In the genomic region with DNA sequence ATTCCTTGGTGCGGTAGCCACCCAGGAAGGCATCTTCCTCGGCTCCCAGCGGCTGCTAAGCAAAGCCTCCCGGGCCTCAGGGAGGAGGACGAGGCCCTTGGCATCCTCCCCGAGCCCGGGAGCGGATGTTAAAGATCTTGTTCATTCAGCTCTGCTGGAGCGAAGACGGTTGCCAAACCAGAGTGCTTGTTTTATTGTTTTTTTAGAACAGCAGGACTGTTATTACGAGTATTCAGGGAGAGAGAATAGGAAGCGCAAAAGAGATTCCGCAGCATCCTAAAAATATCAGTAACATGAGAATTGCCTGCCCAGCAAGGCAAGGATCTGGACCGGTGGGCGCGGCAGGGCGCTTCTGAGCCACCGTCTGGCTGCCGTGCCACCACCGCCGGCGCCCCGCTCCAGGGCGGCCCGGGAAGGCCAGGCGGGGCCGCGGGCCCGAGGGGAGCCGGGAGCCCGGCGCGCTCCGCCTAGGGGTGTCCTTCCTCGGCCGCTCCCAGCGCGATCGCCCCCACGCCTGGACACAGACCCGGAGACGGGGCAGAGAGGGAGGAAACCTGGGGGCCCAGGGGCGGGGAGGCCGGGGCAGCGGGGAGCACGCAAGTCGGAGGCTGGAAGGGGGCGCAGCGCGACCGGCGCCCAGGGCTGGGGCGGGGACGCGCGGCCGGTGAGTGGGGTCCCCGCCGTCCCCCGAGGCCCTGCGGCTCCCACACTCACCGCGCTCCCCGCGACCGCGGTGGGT, we compare ENCODE assay signal across 9 cellular contexts. TPM values are rescaled to one million over a fixed set of nuclear protein-coding genes. Genes with fewer than 3 reads are reported as not detected.
DNase-seq lines count a peak whose midpoint lies in the region; ATAC-seq, FAIRE-seq and TF ChIP-seq lines count a peak whose summit lies in the region.
"Had no signal": no experiment of that assay in that cellular context is flagged by ENCODE, and none has a peak within 500 bp of the region (broad histone marks: within the 10 kb centered on the region; RNA-seq: fewer than 3 reads in every experiment).

No MANE protein-coding gene starts in this region.

- H3F3A ChIP-seq in SK-N-SH (replicated peaks; ENCODE audit: insufficient read depth), result peaks cover 10% of the 10 kb centered on the region

- no peak overlapping the region for H2BK20ac ChIP-seq in H1 (ENCODE audit: low read length)

- H4K5ac ChIP-seq in H1 (ENCODE audit: insufficient read length, low read depth, low read length), result no peak overlapping the region

- H3K79me1 ChIP-seq in H1 (ENCODE audit: low read depth, low read length), result no peaks in the 10 kb centered on the region

- H3K4me1 ChIP-seq in SK-N-SH (ENCODE audit: control insufficient read depth in 1 of 2, insufficient read depth in 2 of 2, low read depth in 1 of 2, low read length in 1 of 2) (no peaks in the 10 kb centered on the region; a peak in 1 of 4 replicates), H1 (replicated peaks in 1 of 4; ENCODE audit: control insufficient read depth in 3 of 4, insufficient read depth in 4 of 4, low read length in 3 of 4) (peaks cover 0 to 7% (median 4%) of the 10 kb centered on the region in 4 experiments; a peak in 2 of 7 replicates), thyroid gland (peaks cover 14 to 35% of the 10 kb centered on the region in 2 donors)

- H3K23ac ChIP-seq in H1 (ENCODE audit: insufficient read length), result no peak overlapping the region

- peaks cover 10% of the 10 kb centered on the region; the same call in 1 of the 2 replicates for H3K23me2 ChIP-seq in H1 (ENCODE audit: low read depth, low read length)

- H3K4ac ChIP-seq in H1 (replicated peaks; ENCODE audit: insufficient read length, low read depth, low read length), result no peak overlapping the region

- TF ChIP-seq RAD21 in SK-N-SH (IDR thresholded peaks at IDR 0.05; ENCODE audit: low read length) (no peak), H1 (IDR thresholded peaks at IDR 0.05 in 1 of 2, conservative IDR thresholded peaks at IDR 0.05 in 1 of 2; ENCODE audit: low read depth in 2 of 2, low read length in 2 of 2) (no peak)

- TF ChIP-seq POLR2A in H1 (IDR thresholded peaks at IDR 0.05; ENCODE audit: control extremely low read depth in 1 of 2, low read depth in 2 of 2, low read length in 2 of 2) (no peak), thyroid gland (IDR thresholded peaks at IDR 0.05) (no peak)

- H3K36me3 Mint-ChIP-seq in memory B cell, result no peaks in the 10 kb centered on the region

- H3K9ac ChIP-seq in SK-N-SH, result peak overlapping the region; percentile 34; the same call in 1 of the 2 replicates
- H3K9ac ChIP-seq in H1 (replicated peaks in 1 of 4; ENCODE audit: extremely low read depth in 1 of 4, low read depth in 3 of 4, low read length in 3 of 4), result no peak overlapping the region

- no peak overlapping the region for H2BK5ac ChIP-seq in H1 (ENCODE audit: low read depth, low read length)

- CTCF ChIA-PET in SK-N-SH (lab: Yijun Ruan, JAX) (interaction anchor here (1.0 to 36.2 kb wide), 9 partner anchors 3 to 357 kb away, joined by 3 to 946 read pairs (median 8); partner anchors contain the start of gene CYS1), H1 (lab: Charles Lee; ENCODE audit: partially characterized antibody) (interaction anchor here (0.6 to 20.0 kb wide), 11 partner anchors 9 to 356 kb away, joined by 3 to 429 read pairs (median 3); no protein-coding TSS in a partner anchor)

- no peak overlapping the region for H3K56ac ChIP-seq in H1 (replicated peaks; ENCODE audit: insufficient read length, low read depth, low read length)

- no peaks in the 10 kb centered on the region for H3K9me2 ChIP-seq in SK-N-SH

- POLR2A ChIA-PET in SK-N-SH (lab: Yijun Ruan, JAX) (interaction anchor here (0.7 kb wide), 1 partner anchor 17 kb away, joined by 3 read pairs; no protein-coding TSS in a partner anchor), H1 (lab: Charles Lee; ENCODE audit: partially characterized antibody) (interaction anchor here (0.7 to 1.9 kb wide), 4 partner anchors 8 to 44 kb away, joined by 3 to 8 read pairs (median 4); partner anchors contain the start of genes KLF11 and RRM2)

- no peak for FAIRE-seq in H1 (lab: Jason Lieb, UNC)
- FAIRE-seq: G401.6 had no signal

- H3K79me2 ChIP-seq in SK-N-SH (ENCODE audit: insufficient read depth) (no peaks in the 10 kb centered on the region), H1 (ENCODE audit: control insufficient read depth in 1 of 2, insufficient read depth in 2 of 2, low read length in 2 of 2) (no peaks in the 10 kb centered on the region)

- H4K91ac ChIP-seq in H1 (replicated peaks; ENCODE audit: insufficient read length, low read length), result no peak overlapping the region

- peak; percentile 23 for ATAC-seq in HG02798 (IDR thresholded peaks at IDR 0.05; ENCODE audit: poor library complexity, unreplicated experiment)
- ATAC-seq in memory B cell (ENCODE audit: low read depth), result peak; percentile 45

- H2BK12ac ChIP-seq in H1 (ENCODE audit: low read depth, low read length), result no peak overlapping the region

- peak overlapping the region; percentile 71 for H3K18ac ChIP-seq in H1 (ENCODE audit: extremely low read depth, low read length)

- peak overlapping the region; percentile 53; the same call in 1 of the 2 replicates for H2AFZ ChIP-seq in SK-N-SH (ENCODE audit: low read depth)
- H2AFZ ChIP-seq in H1 (ENCODE audit: low read length), result peak overlapping the region; percentile 2; the same call in 1 of the 2 replicates

- no peak for TF ChIP-seq CTCF in SK-N-SH (IDR thresholded peaks at IDR 0.05)
- TF ChIP-seq CTCF in H1 (IDR thresholded peaks at IDR 0.05; ENCODE audit: control extremely low read depth in 1 of 3, insufficient read depth in 1 of 3, low read depth in 1 of 3, low read length in 3 of 3), result no peak
- TF ChIP-seq CTCF in thyroid gland (IDR thresholded peaks at IDR 0.05), result no peak

- peak overlapping the region; percentile 49 for H3K27ac Mint-ChIP-seq in memory B cell

- H3K4me1 Mint-ChIP-seq in memory B cell, result peaks cover 11% of the 10 kb centered on the region

- H3K4me2 ChIP-seq in SK-N-SH (peak overlapping the region; percentile 63), H1 (ENCODE audit: insufficient read depth in 1 of 2, low read depth in 2 of 2, low read length in 2 of 2) (peak overlapping the region; percentile 66 to 71)

- no peak overlapping the region for H2BK15ac ChIP-seq in H1 (ENCODE audit: low read length)

- intact Hi-C loops in thyroid gland (cut with DNase I), result no loop called here

- H3K14ac ChIP-seq in H1 (ENCODE audit: insufficient read length), result no peak overlapping the region

- H3K36me3 ChIP-seq in SK-N-SH (replicated peaks in 1 of 2; ENCODE audit: control insufficient read depth in 1 of 2, insufficient read depth in 2 of 2, low read length in 1 of 2), result no peaks in the 10 kb centered on the region
- no peaks in the 10 kb centered on the region for H3K36me3 ChIP-seq in H1 (ENCODE audit: control insufficient read depth in 2 of 4, insufficient read depth in 4 of 4, low read length in 3 of 4)
- H3K36me3 ChIP-seq in thyroid gland, result no peaks in the 10 kb centered on the region

- no peak for TF ChIP-seq EP300 in SK-N-SH (IDR thresholded peaks at IDR 0.05; ENCODE audit: borderline replicate concordance in 1 of 2, low read depth in 1 of 2, low read length in 1 of 2)
- TF ChIP-seq EP300 in H1 (IDR thresholded peaks at IDR 0.05; ENCODE audit: borderline replicate concordance in 1 of 2, low read depth in 2 of 2, low read length in 2 of 2), result no peak

- peak; percentile 52 for DNase-seq in NCI-H2227 (lab: John Stamatoyannopoulos, UW; ENCODE audit: unreplicated experiment)
- DNase-seq in NCI-H2227 treated with DMSO at 0.1 percent for 48 hours (lab: John Stamatoyannopoulos, UW), result no peak
- peak; percentile 89 for DNase-seq in SK-N-SH
- DNase-seq in H1 (ENCODE audit: low read depth in 1 of 2, low spot score in 2 of 2), result peak in 1 of 2 experiments; percentile 74
- DNase-seq in memory B cell (ENCODE audit: low spot score in 2 of 2), result peak in 1 of 2 donors; percentile 52
- DNase-seq in thyroid gland, result peak; percentile 83 to 85
- DNase-seq in NK-92 (lab: John Stamatoyannopoulos, UW; ENCODE audit: unreplicated experiment), result no peak

- H3K27me3 Mint-ChIP-seq in memory B cell, result peaks cover 34% of the 10 kb centered on the region

- H3K27ac ChIP-seq in SK-N-SH (ENCODE audit: low read depth in 2 of 2, low read length in 1 of 2) (peak overlapping the region in 1 of 2 experiments; percentile 44; a peak in 1 of 4 replicates), H1 (ENCODE audit: low read depth, low read length) (no peak overlapping the region), thyroid gland (peak overlapping the region in 2 of 3 donors; percentile 53 to 89)

- no peak overlapping the region for H4K8ac ChIP-seq in H1 (ENCODE audit: extremely low read depth, insufficient read depth, low read length)

- no peaks in the 10 kb centered on the region for H3K9me3 ChIP-seq in SK-N-SH
- no peaks in the 10 kb centered on the region for H3K9me3 ChIP-seq in H1 (ENCODE audit: insufficient read depth in 2 of 2, low read depth in 1 of 2, low read length in 1 of 2)
- no peaks in the 10 kb centered on the region for H3K9me3 ChIP-seq in thyroid gland

- H3K27me3 ChIP-seq in SK-N-SH (ENCODE audit: insufficient read depth) (peaks cover 55% of the 10 kb centered on the region), H1 (replicated peaks in 1 of 4; ENCODE audit: control insufficient read depth in 3 of 4, extremely low read depth in 1 of 4, insufficient read depth in 3 of 4, low read length in 3 of 4) (peaks cover 14 to 32% (median 25%) of the 10 kb centered on the region in 4 experiments), thyroid gland (no peaks in the 10 kb centered on the region)

- no peak overlapping the region for H2AK5ac ChIP-seq in H1 (ENCODE audit: low read depth, low read length)

- peak overlapping the region; percentile 78 for H3K4me3 Mint-ChIP-seq in memory B cell

- no peak overlapping the region for H2BK120ac ChIP-seq in H1 (replicated peaks; ENCODE audit: low read depth, low read length)

- H3K9me3 Mint-ChIP-seq in memory B cell, result no peaks in the 10 kb centered on the region

- no peaks in the 10 kb centered on the region for H4K20me1 ChIP-seq in SK-N-SH (ENCODE audit: insufficient read depth)
- no peaks in the 10 kb centered on the region for H4K20me1 ChIP-seq in H1 (replicated peaks in 1 of 2; ENCODE audit: control insufficient read depth in 1 of 2, insufficient read depth in 2 of 2, low read length in 2 of 2)

- H3K4me3 ChIP-seq in SK-N-SH (ENCODE audit: low read depth in 2 of 2, low read length in 1 of 2) (peak overlapping the region; percentile 45 to 57), H1 (ENCODE audit: extremely low read depth in 1 of 4, insufficient read depth in 2 of 4, low read depth in 3 of 4, low read length in 4 of 4) (peak overlapping the region; percentile 29 to 68 (median 38)), thyroid gland (replicated peaks in 1 of 3) (peak overlapping the region in 1 of 3 donors; percentile 43)

- 12% methylated on average over 32 of the region's 67 CpGs for WGBS in SK-N-SH (ENCODE audit: low lambda C conversion rate)
- 6% methylated on average over 41 of the region's 67 CpGs; no CpG with 5 or more reads in 1 of the 2 experiments for WGBS in H1 (ENCODE audit: extremely low coverage in 1 of 2, insufficient coverage in 1 of 2, insufficient read length in 1 of 2, insufficient replicate concordance in 2 of 2, low coverage in 1 of 2, low lambda C conversion rate in 2 of 2, missing lambda C conversion rate in 1 of 2), 2 experiments
- WGBS in thyroid gland, 2 donors, result 1% methylated on average over 24 to 31 of the region's 67 CpGs

RNA-seq across cellular contexts. Expression of gene CYS1, which starts 0.8 kb away (rescaled TPM):
- polyA plus RNA-seq in SK-N-SH (2012; rRNA removed) (0.62 and 1.2 TPM in 2 replicates), H1 (2011; rRNA removed) (0.09 and 0.57 TPM in 2 replicates)
- 0.58 and 1.1 TPM in 2 replicates for polyA plus RNA-seq in SK-N-SH (2012; cell fraction: cytosol; rRNA removed)
- 0.65 and 0.79 TPM in 2 replicates for polyA plus RNA-seq in SK-N-SH (2012; cell fraction: nucleus; rRNA removed)
- 0.13 and 0.25 TPM in 2 replicates for total RNA-seq in H1 (2021; fragmentation: NEBNext Ultra II Directional; extraction: Animal tissue kit (Norgen Biotek cat#: 25700))
- 0.32 TPM for polyA plus RNA-seq in H1 (2011; cell fraction: cytosol; rRNA removed)
- 0.47 TPM for polyA plus RNA-seq in H1 (2011; cell fraction: nucleus; rRNA removed)
- 0.16 to 0.46 TPM (median 0.30 TPM) in 4 replicates for polyA plus RNA-seq in H1 (2012, experiment 1 of 2)
- 0.17 TPM for polyA plus RNA-seq in H1 (2012, experiment 2 of 2)
- 0.59 TPM for polyA plus RNA-seq in H1 (2013, experiment 1 of 2)
- 0.28 TPM for polyA plus RNA-seq in H1 (2013, experiment 2 of 2)
- 0.05 and 0.19 TPM in 2 replicates for polyA minus RNA-seq in H1 (2011; rRNA and poly(A)+ RNA removed)
- polyA minus RNA-seq in H1 (2011; cell fraction: cytosol; rRNA and poly(A)+ RNA removed), result not detected
- polyA minus RNA-seq in H1 (2011; cell fraction: nucleus; rRNA and poly(A)+ RNA removed), result not detected
- total RNA-seq in thyroid gland, result 10 to 100 TPM in 1 of 4 donors, 1 to 10 TPM in 2, under 1 TPM in 1; 0.59 to 47.2 (median 2.7) TPM

RNA-seq across cellular contexts. Expression of gene KLF11, which starts 36.0 kb away (rescaled TPM):
- polyA plus RNA-seq in SK-N-SH (2012; rRNA removed) (9.5 TPM in 2 replicates), H1 (2011; rRNA removed) (8.6 and 10.1 TPM in 2 replicates)
- 8.3 and 8.8 TPM in 2 replicates for polyA plus RNA-seq in SK-N-SH (2012; cell fraction: cytosol; rRNA removed)
- 9.5 and 11.9 TPM in 2 replicates for polyA plus RNA-seq in SK-N-SH (2012; cell fraction: nucleus; rRNA removed)
- total RNA-seq in H1 (2021; fragmentation: NEBNext Ultra II Directional; extraction: Animal tissue kit (Norgen Biotek cat#: 25700)), result 4.6 and 6.4 TPM in 2 replicates
- 8.1 TPM for polyA plus RNA-seq in H1 (2011; cell fraction: cytosol; rRNA removed)
- 7.3 TPM for polyA plus RNA-seq in H1 (2011; cell fraction: nucleus; rRNA removed)
- polyA plus RNA-seq in H1 (2012, experiment 1 of 2), result 4.5 to 8.2 TPM (median 5.7 TPM) in 4 replicates
- polyA plus RNA-seq in H1 (2012, experiment 2 of 2), result 1.9 TPM
- 3.8 TPM for polyA plus RNA-seq in H1 (2013, experiment 1 of 2)
- polyA plus RNA-seq in H1 (2013, experiment 2 of 2), result 4.2 TPM
- polyA minus RNA-seq in H1 (2011; rRNA and poly(A)+ RNA removed), result 23.2 and 30.8 TPM in 2 replicates
- polyA minus RNA-seq in H1 (2011; cell fraction: cytosol; rRNA and poly(A)+ RNA removed), result 7.7 TPM
- polyA minus RNA-seq in H1 (2011; cell fraction: nucleus; rRNA and poly(A)+ RNA removed), result 7.2 TPM
- total RNA-seq in thyroid gland, result 10 to 100 TPM; 11.2 to 44.2 (median 23.7) TPM

RNA-seq across cellular contexts. Expression of gene RRM2, which starts 43.2 kb away (rescaled TPM):
- polyA plus RNA-seq in SK-N-SH (2012; rRNA removed) (23.6 and 38.9 TPM in 2 replicates), H1 (2011; rRNA removed) (37.7 and 58.8 TPM in 2 replicates)
- 32.2 and 37.7 TPM in 2 replicates for polyA plus RNA-seq in SK-N-SH (2012; cell fraction: cytosol; rRNA removed)
- polyA plus RNA-seq in SK-N-SH (2012; cell fraction: nucleus; rRNA removed), result 53.0 and 97.8 TPM in 2 replicates
- 215 and 228 TPM in 2 replicates for total RNA-seq in H1 (2021; fragmentation: NEBNext Ultra II Directional; extraction: Animal tissue kit (Norgen Biotek cat#: 25700))
- polyA plus RNA-seq in H1 (2011; cell fraction: cytosol; rRNA removed), result 42.1 TPM
- 79.0 TPM for polyA plus RNA-seq in H1 (2011; cell fraction: nucleus; rRNA removed)
- polyA plus RNA-seq in H1 (2012, experiment 1 of 2), result 130 to 156 TPM (median 139 TPM) in 4 replicates
- 24.6 TPM for polyA plus RNA-seq in H1 (2012, experiment 2 of 2)
- 102 TPM for polyA plus RNA-seq in H1 (2013, experiment 1 of 2)
- 111 TPM for polyA plus RNA-seq in H1 (2013, experiment 2 of 2)
- polyA minus RNA-seq in H1 (2011; rRNA and poly(A)+ RNA removed), result 50.6 and 53.5 TPM in 2 replicates
- polyA minus RNA-seq in H1 (2011; cell fraction: cytosol; rRNA and poly(A)+ RNA removed), result 104 TPM
- polyA minus RNA-seq in H1 (2011; cell fraction: nucleus; rRNA and poly(A)+ RNA removed), result 131 TPM
- under 1 TPM in 3 of 4 donors, not detected in 1; 0.27 to 0.83 (median 0.75) TPM for total RNA-seq in thyroid gland

Comparison
In these comparisons a context has a peak if more than half of its experiments do, and no peak if none do; other contexts are left out.
1. DNase-seq: peak in NCI-H2227 (single experiment), SK-N-SH (single experiment) and thyroid gland (2 of 2); none in NCI-H2227 treated with DMSO at 0.1 percent for 48 hours (single experiment) and NK-92 (single experiment).
2. RNA of gene RRM2, which starts 43.2 kb away (total RNA-seq): 215 to 228 TPM in H1; 0.27 to 0.83 TPM in thyroid gland; every median in the first group is over 100 times any median in the second.